ENCODE assay signal across 8 cellular contexts in genomic region chr3:133575121-133575520, GRCh38. TPM values are rescaled to one million over a fixed set of nuclear protein-coding genes. Genes with fewer than 3 reads are reported as not detected.
A peak's percentile ranks its signal among the peaks of the same experiment; 100 is the strongest.
DNase-seq lines count a peak whose midpoint lies in the region; ATAC-seq and TF ChIP-seq lines count a peak whose summit lies in the region.

No MANE protein-coding gene starts in this region.

- peak overlapping the region; percentile 97 for H3K27ac ChIP-seq in BLaER1
- H3K27ac ChIP-seq in OCI-LY1 (ENCODE audit: low read depth, low read length, poor library complexity, severe bottlenecking): peak overlapping the region; percentile 68
- peak overlapping the region; percentile 91 for H3K27ac ChIP-seq in effector memory CD4-positive, alpha-beta T cell (ENCODE audit: insufficient read depth, low read length, poor library complexity, severe bottlenecking)

- no peaks in the 10 kb centered on the region for H3F3A ChIP-seq in OCI-LY1 (ENCODE audit: insufficient read depth, low read length)

- peak overlapping the region; percentile 91 for H3K4me3 ChIP-seq in BLaER1
- peak overlapping the region; percentile 78 for H3K4me3 ChIP-seq in OCI-LY1 (ENCODE audit: low read depth, low read length, poor library complexity, severe bottlenecking)
- peak overlapping the region; percentile 69 for H3K4me3 ChIP-seq in effector memory CD4-positive, alpha-beta T cell (ENCODE audit: insufficient read depth, low read depth, low read length, poor library complexity, severe bottlenecking)

- H3K4me1 ChIP-seq in BLaER1: peaks cover 51% of the 10 kb centered on the region
- H3K4me1 ChIP-seq in OCI-LY1 (ENCODE audit: insufficient read depth, low read length, severe bottlenecking): peaks cover 60% of the 10 kb centered on the region
- peaks cover 51% of the 10 kb centered on the region for H3K4me1 ChIP-seq in effector memory CD4-positive, alpha-beta T cell (ENCODE audit: control insufficient read depth, insufficient read depth, low read length, poor library complexity, severe bottlenecking)

- H3K27me3 Mint-ChIP-seq in natural killer cell treated with Interleukin-12 subunit alpha and Interleukin-12 subunit beta and Interleukin-15 and Interleukin-18, amount 100 ng/mL, for 72 hours: no peaks in the 10 kb centered on the region

- peak overlapping the region; percentile 95 for H3K4me3 Mint-ChIP-seq in natural killer cell treated with Interleukin-12 subunit alpha and Interleukin-12 subunit beta and Interleukin-15 and Interleukin-18, amount 100 ng/mL, for 72 hours

- peaks cover 56% of the 10 kb centered on the region for H3K79me2 ChIP-seq in OCI-LY1 (ENCODE audit: insufficient read depth, low read length)

- no peak for ATAC-seq in natural killer cell treated with Interleukin-12 subunit alpha and Interleukin-12 subunit beta and Interleukin-15 and Interleukin-18, amount 100 ng/mL, for 72 hours

- H3K36me3 Mint-ChIP-seq in natural killer cell treated with Interleukin-12 subunit alpha and Interleukin-12 subunit beta and Interleukin-15 and Interleukin-18, amount 100 ng/mL, for 72 hours: peaks cover 29% of the 10 kb centered on the region

- H3K9me2 ChIP-seq in OCI-LY1 (ENCODE audit: low read depth, low read length): no peaks in the 10 kb centered on the region

- H3K27ac Mint-ChIP-seq in natural killer cell treated with Interleukin-12 subunit alpha and Interleukin-12 subunit beta and Interleukin-15 and Interleukin-18, amount 100 ng/mL, for 72 hours: peak overlapping the region; percentile 100

- no peaks in the 10 kb centered on the region for H3K9me3 Mint-ChIP-seq in natural killer cell treated with Interleukin-12 subunit alpha and Interleukin-12 subunit beta and Interleukin-15 and Interleukin-18, amount 100 ng/mL, for 72 hours

- peaks cover 56 to 61% of the 10 kb centered on the region in 2 donors for H3K4me1 Mint-ChIP-seq in natural killer cell treated with Interleukin-12 subunit alpha and Interleukin-12 subunit beta and Interleukin-15 and Interleukin-18, amount 100 ng/mL, for 72 hours (ENCODE audit: low read depth in 2 of 2)

- H3K36me3 ChIP-seq in BLaER1: peaks cover 50% of the 10 kb centered on the region
- peaks cover 54% of the 10 kb centered on the region for H3K36me3 ChIP-seq in OCI-LY1 (ENCODE audit: insufficient read depth, low read length)
- H3K36me3 ChIP-seq in effector memory CD4-positive, alpha-beta T cell (ENCODE audit: control insufficient read depth, insufficient read depth, low read length): peaks cover 14% of the 10 kb centered on the region

- H3K9ac ChIP-seq in BLaER1: peak overlapping the region; percentile 94
- peak overlapping the region; percentile 83 for H3K9ac ChIP-seq in OCI-LY1 (ENCODE audit: low read length)

- DNase-seq in effector memory CD4-positive, alpha-beta T cell: no peak
- no peak for DNase-seq in natural killer cell treated with Interleukin-12 subunit alpha and Interleukin-12 subunit beta and Interleukin-15 and Interleukin-18, amount 100 ng/mL, for 72 hours (ENCODE audit: low spot score)
- DNase-seq in NCI-H146 (lab: John Stamatoyannopoulos, UW) (no peak), NCI-H2227 (lab: John Stamatoyannopoulos, UW; ENCODE audit: unreplicated experiment) (no peak), kidney glomerular epithelial cell (lab: John Stamatoyannopoulos, UW) (no peak), HT-29 (ENCODE audit: low spot score) (no peak)

- H3K9me3 ChIP-seq in BLaER1 (no peaks in the 10 kb centered on the region), OCI-LY1 (ENCODE audit: low read length) (no peaks in the 10 kb centered on the region)
- no peaks in the 10 kb centered on the region for H3K9me3 ChIP-seq in effector memory CD4-positive, alpha-beta T cell (ENCODE audit: control insufficient read depth, low read length)

- H3K27me3 ChIP-seq in BLaER1 (no peaks in the 10 kb centered on the region), OCI-LY1 (ENCODE audit: insufficient read depth, low read length) (no peaks in the 10 kb centered on the region)
- no peaks in the 10 kb centered on the region for H3K27me3 ChIP-seq in effector memory CD4-positive, alpha-beta T cell (replicated peaks; ENCODE audit: control insufficient read depth, insufficient read depth, low read length, poor library complexity, severe bottlenecking)

- H4K20me1 ChIP-seq in BLaER1 (peaks cover 59% of the 10 kb centered on the region), OCI-LY1 (ENCODE audit: insufficient read depth, low read length) (no peaks in the 10 kb centered on the region)

- H3K4me2 ChIP-seq in BLaER1 (peak overlapping the region; percentile 90), OCI-LY1 (ENCODE audit: low read length) (peak overlapping the region; percentile 88)

- no peak for TF ChIP-seq CTCF in OCI-LY1 (IDR thresholded peaks at IDR 0.05; ENCODE audit: low read length)

- H2AFZ ChIP-seq in OCI-LY1 (ENCODE audit: low read length): no peak overlapping the region

RNA-seq across cellular contexts. Expression of gene CDV3, which starts 1.6 kb away (rescaled TPM):
- 100 to 1,000 TPM; 202 to 204 TPM for total RNA-seq in natural killer cell treated with Interleukin-12 subunit alpha and Interleukin-12 subunit beta and Interleukin-15 and Interleukin-18, amount 100 ng/mL, for 72 hours
- total RNA-seq in HT-29 (2014; rRNA removed; shearing (Covaris generic)): 73.9 and 79.6 TPM in 2 replicates
